ENCODE assay signal across 28 cellular contexts in the genomic region with DNA sequence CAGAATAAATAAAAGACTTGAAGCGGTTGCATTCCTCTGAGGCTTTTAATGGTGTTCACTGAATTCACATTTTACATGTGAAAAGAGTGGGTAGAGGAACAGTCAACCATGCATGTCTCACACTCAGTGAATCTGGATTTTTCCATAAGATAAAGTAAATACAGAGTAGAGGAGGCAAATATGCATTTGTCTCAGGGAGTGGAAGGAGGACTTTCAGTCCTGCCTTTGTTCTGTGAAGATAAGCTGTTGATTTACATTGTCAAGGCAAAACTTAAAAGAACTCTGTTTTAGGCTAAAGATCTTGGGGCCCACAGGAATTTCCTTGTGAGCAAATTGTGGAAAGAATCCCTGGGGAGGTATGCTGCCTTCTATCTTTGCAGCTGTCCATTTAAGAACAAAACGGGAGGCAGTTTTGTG.
A peak's percentile ranks its signal among the peaks of the same experiment; 100 is the strongest.
DNase-seq lines count a peak whose midpoint lies in the region; ATAC-seq and TF ChIP-seq lines count a peak whose summit lies in the region.
"Had no signal": no experiment of that assay in that cellular context is flagged by ENCODE, and none has a peak within 500 bp of the region (broad histone marks: within the 10 kb centered on the region; RNA-seq: fewer than 3 reads in every experiment).

No MANE protein-coding gene starts in this region.

- peaks cover 28% of the 10 kb centered on the region for H3K4me1 Mint-ChIP-seq in Caco-2 (ENCODE audit: low read depth, unreplicated experiment)
- H3K4me1 Mint-ChIP-seq in WTC11, result peaks cover 51% of the 10 kb centered on the region
- H3K4me1 Mint-ChIP-seq in nephron, result peaks cover 12% of the 10 kb centered on the region
- H3K4me1 Mint-ChIP-seq: activated naive CD8-positive, alpha-beta T cell treated with anti-CD3 and anti-CD28 coated beads, Interleukin-2, amount 50 U/mL, for 24 hours; memory B cell; natural killer cell had no signal

- DNase-seq in Caco-2 (peak; percentile 57 to 68), WTC11 (ENCODE audit: low spot score) (no peak), iPS DF 6.9 (ENCODE audit: low read depth, low spot score) (peak; percentile 85), psoas muscle (no peak)
- DNase-seq in stimulated activated CD4-positive, alpha-beta T cell treated with anti-CD3 and anti-CD28 coated beads, Interleukin-15, amount 100 ng/mL, for 24 hours, result no peak
- DNase-seq: 8988T; activated CD4-positive, alpha-beta T cell treated with anti-CD3 and anti-CD28 coated beads for 48 hours; activated gamma-delta T cell treated with Interleukin-2 at 50 U/mL for 16 hours; activated naive CD8-positive, alpha-beta T cell treated with anti-CD3 and anti-CD28 coated beads, Interleukin-2, amount 50 U/mL, for 24 hours; activated T-cell treated with anti-CD3 and anti-CD28 coated beads, Interleukin-2, amount 50 U/mL, for 24 hours; CD4-positive, alpha-beta T cell; DMS 273 treated with DMSO at 0.1 percent for 48 hours; esophagus squamous epithelium; natural killer cell; NCI-H1092 treated with DMSO at 0.1 percent for 48 hours; NCI-H2029; NCI-H2227 treated with DMSO at 0.1 percent for 48 hours; NCI-H69; SK-N-SH; stimulated activated CD8-positive, alpha-beta memory T cell treated with anti-CD3 and anti-CD28 coated beads, Interleukin-4, amount 100 ng/mL, for 48 hours; stomach; T-helper 2 cell; tibial artery had no signal

- WGBS in iPS DF 6.9 (ENCODE audit: insufficient coverage, insufficient read length), result no CpG with 5 or more reads among the region's 2 CpGs
- 45 to 51% (median 50%) methylated on average over 2 of the region's 2 CpGs for WGBS in psoas muscle, 3 donors

- POLR2A ChIA-PET in Caco-2 (lab: Charles Lee), result no interaction called here
- POLR2A ChIA-PET in WTC11 (lab: Charles Lee), result interaction anchor here (1.0 kb wide), 1 partner anchor 121 kb away, joined by 4 read pairs; no protein-coding TSS in a partner anchor

- no peaks in the 10 kb centered on the region for H3K27me3 ChIP-seq in Caco-2 (replicated peaks; ENCODE audit: control insufficient read depth, insufficient read depth, low read length)
- no peaks in the 10 kb centered on the region for H3K27me3 ChIP-seq in iPS DF 6.9 (ENCODE audit: control insufficient read depth, insufficient read depth, low read length)
- no peaks in the 10 kb centered on the region for H3K27me3 ChIP-seq in psoas muscle (ENCODE audit: insufficient read depth in 3 of 3, low read length in 2 of 3)
- H3K27me3 ChIP-seq: esophagus squamous epithelium, stomach, tibial artery had no signal

- BruUV-seq in Caco-2 (replicated peaks; lab: Mats Ljungman, UMichigan), result no TSS peak

- CTCF ChIA-PET in Caco-2 (lab: Charles Lee), result interaction anchor here (1.1 to 1.3 kb wide), 2 partner anchors 714 to 780 kb away, joined by 5 read pairs; no protein-coding TSS in a partner anchor
- CTCF ChIA-PET in WTC11 (lab: Charles Lee), result interaction anchor here (1.2 to 2.7 kb wide), 10 partner anchors 120 to 780 kb away, joined by 3 to 14 read pairs (median 6); no protein-coding TSS in a partner anchor

- TF ChIP-seq CTCF in Caco-2 (IDR thresholded peaks at IDR 0.05; ENCODE audit: insufficient read depth in 1 of 2, low read depth in 1 of 2, low read length in 1 of 2, severe bottlenecking in 1 of 2, unreplicated experiment in 1 of 2) (no peak), WTC11 (IDR thresholded peaks at IDR 0.05) (no peak), nephron (IDR thresholded peaks at IDR 0.05; ENCODE audit: unreplicated experiment in 3 of 3) (no peak), psoas muscle (IDR thresholded peaks at IDR 0.05) (no peak)

- H3K36me3 Mint-ChIP-seq in Caco-2 (ENCODE audit: insufficient read depth, unreplicated experiment), result no peaks in the 10 kb centered on the region
- peaks cover 28% of the 10 kb centered on the region for H3K36me3 Mint-ChIP-seq in WTC11
- H3K36me3 Mint-ChIP-seq in nephron (ENCODE audit: low read depth), result no peaks in the 10 kb centered on the region
- H3K36me3 Mint-ChIP-seq: memory B cell, natural killer cell had no signal

- H3K27me3 Mint-ChIP-seq in Caco-2 (ENCODE audit: insufficient read depth, unreplicated experiment), result no peaks in the 10 kb centered on the region
- H3K27me3 Mint-ChIP-seq in WTC11 (ENCODE audit: low read depth), result no peaks in the 10 kb centered on the region; the same call in 1 of the 2 replicates
- H3K27me3 Mint-ChIP-seq in nephron (ENCODE audit: low read depth), result no peaks in the 10 kb centered on the region
- H3K27me3 Mint-ChIP-seq: activated naive CD8-positive, alpha-beta T cell treated with anti-CD3 and anti-CD28 coated beads, Interleukin-2, amount 50 U/mL, for 24 hours; activated T-cell treated with anti-CD3 and anti-CD28 coated beads, Interleukin-2, amount 50 U/mL, for 24 hours; CD4-positive, alpha-beta T cell; memory B cell had no signal

- H3K4me3 Mint-ChIP-seq in Caco-2 (ENCODE audit: unreplicated experiment), result peak overlapping the region; percentile 12
- H3K4me3 Mint-ChIP-seq in WTC11, result no peak overlapping the region
- H3K4me3 Mint-ChIP-seq in nephron, result no peak overlapping the region
- H3K4me3 Mint-ChIP-seq: activated naive CD8-positive, alpha-beta T cell treated with anti-CD3 and anti-CD28 coated beads, Interleukin-2, amount 50 U/mL, for 24 hours; activated T-cell treated with anti-CD3 and anti-CD28 coated beads, Interleukin-2, amount 50 U/mL, for 24 hours; CD4-positive, alpha-beta T cell; memory B cell; natural killer cell had no signal

- H3K27ac ChIP-seq in iPS DF 6.9 (ENCODE audit: low read length) (no peak overlapping the region), psoas muscle (no peak overlapping the region)
- H3K27ac ChIP-seq: esophagus squamous epithelium, stomach, tibial artery had no signal

- no peaks in the 10 kb centered on the region for H3K36me3 ChIP-seq in Caco-2 (ENCODE audit: control insufficient read depth, insufficient read depth, low read length)
- H3K36me3 ChIP-seq in iPS DF 6.9 (ENCODE audit: control insufficient read depth, insufficient read depth, low read length), result no peaks in the 10 kb centered on the region
- H3K36me3 ChIP-seq in psoas muscle (ENCODE audit: insufficient read depth in 1 of 2, low read depth in 1 of 2), result no peaks in the 10 kb centered on the region
- H3K36me3 ChIP-seq: esophagus squamous epithelium, stomach, tibial artery had no signal

- peak overlapping the region; percentile 7 for H3K27ac Mint-ChIP-seq in Caco-2 (ENCODE audit: unreplicated experiment)
- H3K27ac Mint-ChIP-seq in WTC11, result peak overlapping the region; percentile 100
- H3K27ac Mint-ChIP-seq in nephron, result peak overlapping the region; percentile 0 to 61 (median 46)
- H3K27ac Mint-ChIP-seq: activated naive CD8-positive, alpha-beta T cell treated with anti-CD3 and anti-CD28 coated beads, Interleukin-2, amount 50 U/mL, for 24 hours; activated T-cell treated with anti-CD3 and anti-CD28 coated beads, Interleukin-2, amount 50 U/mL, for 24 hours; CD4-positive, alpha-beta T cell; memory B cell; natural killer cell had no signal

- peaks cover 32% of the 10 kb centered on the region for H3K4me1 ChIP-seq in Caco-2
- no peaks in the 10 kb centered on the region for H3K4me1 ChIP-seq in iPS DF 6.9 (ENCODE audit: control insufficient read depth, insufficient read depth, low read length)
- no peaks in the 10 kb centered on the region for H3K4me1 ChIP-seq in psoas muscle
- H3K4me1 ChIP-seq: esophagus squamous epithelium, stomach, tibial artery had no signal

- H3K9me3 ChIP-seq in Caco-2, result peaks cover 9% of the 10 kb centered on the region
- H3K9me3 ChIP-seq in iPS DF 6.9 (ENCODE audit: control insufficient read depth, insufficient read depth, low read length), result no peaks in the 10 kb centered on the region; the same call in 1 of the 2 replicates
- H3K9me3 ChIP-seq in psoas muscle, result no peaks in the 10 kb centered on the region
- H3K9me3 ChIP-seq: esophagus squamous epithelium, SK-N-SH, tibial artery had no signal

- intact Hi-C loops in Caco-2 (cut with micrococcal nuclease; ENCODE audit: unreplicated experiment) (loop anchor here (1.0 to 5.0 kb wide), 5 partner anchors 359 to 1469 kb away; no protein-coding TSS in a partner anchor), psoas muscle (cut with DNase I) (no loop called here)

- ATAC-seq in WTC11, result peak; percentile 80
- ATAC-seq in psoas muscle, result no peak
- no peak for ATAC-seq in GM21360 (IDR thresholded peaks at IDR 0.05; ENCODE audit: unreplicated experiment)
- no peak for ATAC-seq in HG02571 (IDR thresholded peaks at IDR 0.05; ENCODE audit: unreplicated experiment)
- ATAC-seq: activated naive CD8-positive, alpha-beta T cell treated with anti-CD3 and anti-CD28 coated beads, Interleukin-2, amount 50 U/mL, for 24 hours; natural killer cell; sciatic nerve had no signal

- peaks cover 39% of the 10 kb centered on the region for H3K9me3 Mint-ChIP-seq in Caco-2 (ENCODE audit: unreplicated experiment)
- peaks cover 23% of the 10 kb centered on the region for H3K9me3 Mint-ChIP-seq in WTC11
- H3K9me3 Mint-ChIP-seq in nephron, result peaks cover under 1% of the 10 kb centered on the region
- H3K9me3 Mint-ChIP-seq: activated naive CD8-positive, alpha-beta T cell treated with anti-CD3 and anti-CD28 coated beads, Interleukin-2, amount 50 U/mL, for 24 hours; activated T-cell treated with anti-CD3 and anti-CD28 coated beads, Interleukin-2, amount 50 U/mL, for 24 hours; memory B cell had no signal

- H3K4me3 ChIP-seq in Caco-2 (ENCODE audit: low read depth, low read length), result no peak overlapping the region
- H3K4me3 ChIP-seq in iPS DF 6.9 (ENCODE audit: low read length), result no peak overlapping the region
- no peak overlapping the region for H3K4me3 ChIP-seq in psoas muscle
- H3K4me3 ChIP-seq: esophagus squamous epithelium, stomach, tibial artery had no signal

TF ChIP-seq in WTC11, 78 proteins besides CTCF, POLR2A, EP300 and RAD21 (continues in another document):
- no peak for TF ChIP-seq JUN (CRISPR knock-in tag; IDR thresholded peaks at IDR 0.05)
- TF ChIP-seq TEAD1 (CRISPR knock-in tag; IDR thresholded peaks at IDR 0.05), result peak; percentile 79; the same call in 1 of the 2 replicates
- TF ChIP-seq NFE2L1 (CRISPR knock-in tag; IDR thresholded peaks at IDR 0.05), result no peak
- no peak for TF ChIP-seq SMAD4 (CRISPR knock-in tag; IDR thresholded peaks at IDR 0.05)
- TF ChIP-seq, protein P1, sequence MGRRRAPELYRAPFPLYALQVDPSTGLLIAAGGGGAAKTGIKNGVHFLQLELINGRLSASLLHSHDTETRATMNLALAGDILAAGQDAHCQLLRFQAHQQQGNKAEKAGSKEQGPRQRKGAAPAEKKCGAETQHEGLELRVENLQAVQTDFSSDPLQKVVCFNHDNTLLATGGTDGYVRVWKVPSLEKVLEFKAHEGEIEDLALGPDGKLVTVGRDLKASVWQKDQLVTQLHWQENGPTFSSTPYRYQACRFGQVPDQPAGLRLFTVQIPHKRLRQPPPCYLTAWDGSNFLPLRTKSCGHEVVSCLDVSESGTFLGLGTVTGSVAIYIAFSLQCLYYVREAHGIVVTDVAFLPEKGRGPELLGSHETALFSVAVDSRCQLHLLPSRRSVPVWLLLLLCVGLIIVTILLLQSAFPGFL (CRISPR knock-in tag; IDR thresholded peaks at IDR 0.05; ENCODE audit: borderline replicate concordance), result no peak

Comparison
In these comparisons a context has a peak if more than half of its experiments do, and no peak if none do; other contexts are left out.
1. DNase-seq: peak in Caco-2 (2 of 2) and iPS DF 6.9 (single experiment); none in WTC11 (single experiment), psoas muscle (0 of 2) and stimulated activated CD4-positive, alpha-beta T cell treated with anti-CD3 and anti-CD28 coated beads, Interleukin-15, amount 100 ng/mL, for 24 hours (single experiment).
2. H3K27ac Mint-ChIP-seq: peak in every context shown above with its lines; median percentile 100 in WTC11; 46 in nephron; 7 in Caco-2.